In genomic region chr6:116008470-116009229, GRCh38 we compare ENCODE assay signal across 8 cellular contexts. TPM values are rescaled to one million over a fixed set of nuclear protein-coding genes. Genes with fewer than 3 reads are reported as not detected.
DNase-seq lines count a peak whose midpoint lies in the region; ATAC-seq, FAIRE-seq and TF ChIP-seq lines count a peak whose summit lies in the region.

No MANE protein-coding gene starts in this region.

- no peak overlapping the region for H3K27ac Mint-ChIP-seq in activated T-cell treated with anti-CD3 and anti-CD28 coated beads, Interleukin-2, amount 50 U/mL, for 72 hours

- POLR2A ChIA-PET in SK-N-SH (lab: Yijun Ruan, JAX): no interaction called here

- TF ChIP-seq EP300 in SK-N-SH (IDR thresholded peaks at IDR 0.05; ENCODE audit: borderline replicate concordance in 1 of 2, low read depth in 1 of 2, low read length in 1 of 2): no peak

- TF ChIP-seq RAD21 in SK-N-SH (IDR thresholded peaks at IDR 0.05; ENCODE audit: low read length): no peak

- intact Hi-C loops in right cardiac atrium (cut with DNase I): no loop called here

- H3K27me3 ChIP-seq in SK-N-SH (ENCODE audit: insufficient read depth): no peaks in the 10 kb centered on the region
- no peaks in the 10 kb centered on the region for H3K27me3 ChIP-seq in right cardiac atrium (ENCODE audit: control insufficient read depth, insufficient read depth)

- peaks cover 28% of the 10 kb centered on the region for H3K27me3 Mint-ChIP-seq in activated T-cell treated with anti-CD3 and anti-CD28 coated beads, Interleukin-2, amount 50 U/mL, for 72 hours (ENCODE audit: low read depth)

- H3K36me3 ChIP-seq in SK-N-SH (replicated peaks in 1 of 2; ENCODE audit: control insufficient read depth in 1 of 2, insufficient read depth in 2 of 2, low read length in 1 of 2): no peaks in the 10 kb centered on the region

- TF ChIP-seq CTCF in SK-N-SH (IDR thresholded peaks at IDR 0.05): no peak

- H3K9me3 ChIP-seq in SK-N-SH (no peaks in the 10 kb centered on the region), right cardiac atrium (ENCODE audit: control insufficient read depth, low read length) (no peaks in the 10 kb centered on the region)

- 0 out of 2 replicates have a peak overlapping the region, but pooled peaks have one; percentile 1 for H3K4me2 ChIP-seq in SK-N-SH

- H3K79me2 ChIP-seq in SK-N-SH (ENCODE audit: insufficient read depth): no peaks in the 10 kb centered on the region

- CTCF ChIA-PET in SK-N-SH (lab: Yijun Ruan, JAX): interaction anchor here (1.7 to 1.9 kb wide), 2 partner anchors 79 to 103 kb away, joined by 4 to 9 read pairs; no protein-coding TSS in a partner anchor

- DNase-seq in SK-N-SH: no peak
- peak; percentile 16 to 44 (median 41) for DNase-seq in right cardiac atrium
- no peak for DNase-seq in activated CD4-positive, alpha-beta T cell treated with anti-CD3 and anti-CD28 coated beads for 4 hours
- DNase-seq in frontal cortex (ENCODE audit: low spot score in 2 of 2): no peak
- DNase-seq in NCI-H345 (lab: John Stamatoyannopoulos, UW): no peak
- DNase-seq in activated T-cell treated with anti-CD3 and anti-CD28 coated beads, Interleukin-2, amount 50 U/mL, for 72 hours: no peak

- no peaks in the 10 kb centered on the region for H4K20me1 ChIP-seq in SK-N-SH (ENCODE audit: insufficient read depth)

- no peaks in the 10 kb centered on the region for H3K36me3 Mint-ChIP-seq in activated T-cell treated with anti-CD3 and anti-CD28 coated beads, Interleukin-2, amount 50 U/mL, for 72 hours (ENCODE audit: insufficient read depth in 2 of 2)

- no peak for FAIRE-seq in frontal cortex (lab: Jason Lieb, UNC)

- H3K4me3 Mint-ChIP-seq in activated T-cell treated with anti-CD3 and anti-CD28 coated beads, Interleukin-2, amount 50 U/mL, for 72 hours: no peak overlapping the region

- ATAC-seq in GM19328 (IDR thresholded peaks at IDR 0.05; ENCODE audit: unreplicated experiment): peak; percentile 61
- peak; percentile 48 for ATAC-seq in HG03060 (IDR thresholded peaks at IDR 0.05; ENCODE audit: low read depth, unreplicated experiment)
- peak; percentile 88 to 89 for ATAC-seq in right cardiac atrium
- no peak for ATAC-seq in activated T-cell treated with anti-CD3 and anti-CD28 coated beads, Interleukin-2, amount 50 U/mL, for 72 hours (replicated peaks in 1 of 2)

- no peaks in the 10 kb centered on the region for H3F3A ChIP-seq in SK-N-SH (replicated peaks; ENCODE audit: insufficient read depth)

- H3K9me3 Mint-ChIP-seq in activated T-cell treated with anti-CD3 and anti-CD28 coated beads, Interleukin-2, amount 50 U/mL, for 72 hours: no peaks in the 10 kb centered on the region

- no peak overlapping the region for H3K9ac ChIP-seq in SK-N-SH

- H3K9me2 ChIP-seq in SK-N-SH: no peaks in the 10 kb centered on the region

- H3K27ac ChIP-seq in SK-N-SH (ENCODE audit: low read depth in 2 of 2, low read length in 1 of 2) (peak overlapping the region in 1 of 2 experiments; percentile 34; a peak in 1 of 4 replicates), right cardiac atrium (ENCODE audit: low read length) (peak overlapping the region; percentile 85)

- H3K4me1 ChIP-seq in SK-N-SH (ENCODE audit: control insufficient read depth in 1 of 2, insufficient read depth in 2 of 2, low read depth in 1 of 2, low read length in 1 of 2) (peaks cover 2 to 3% of the 10 kb centered on the region in 2 experiments; a peak in 2 of 4 replicates), right cardiac atrium (ENCODE audit: control insufficient read depth, insufficient read depth, low read length) (no peaks in the 10 kb centered on the region)

- peak overlapping the region; percentile 19; the same call in 1 of the 2 replicates for H2AFZ ChIP-seq in SK-N-SH (ENCODE audit: low read depth)

- no peak overlapping the region for H3K4me3 ChIP-seq in SK-N-SH (ENCODE audit: low read depth in 2 of 2, low read length in 1 of 2)
- H3K4me3 ChIP-seq in right cardiac atrium (ENCODE audit: low read length): no peak overlapping the region

- H3K4me1 Mint-ChIP-seq in activated T-cell treated with anti-CD3 and anti-CD28 coated beads, Interleukin-2, amount 50 U/mL, for 72 hours (ENCODE audit: low read depth): peaks cover 15% of the 10 kb centered on the region

- 49% methylated on average over 6 of the region's 6 CpGs for WGBS in SK-N-SH (ENCODE audit: low lambda C conversion rate)
- WGBS in right cardiac atrium: 24% methylated on average over 6 of the region's 6 CpGs

TF ChIP-seq in SK-N-SH, 30 proteins besides CTCF, POLR2A, EP300 and RAD21:
- TF ChIP-seq FOXM1 (IDR thresholded peaks at IDR 0.05; ENCODE audit: low read depth) (no peak), JUND (IDR thresholded peaks at IDR 0.05) (no peak), ZBTB33 (IDR thresholded peaks at IDR 0.05; ENCODE audit: borderline replicate concordance, low read depth) (no peak), RCOR1 (IDR thresholded peaks at IDR 0.05; ENCODE audit: low read length) (no peak), NRF1 (IDR thresholded peaks at IDR 0.05; ENCODE audit: low read depth, low read length) (no peak), GABPA (IDR thresholded peaks at IDR 0.05; ENCODE audit: low read depth) (no peak), YY1 (IDR thresholded peaks at IDR 0.05; ENCODE audit: low read depth) (no peak)

RNA-seq across cellular contexts. Expression of gene FRK, which starts 52.0 kb away (rescaled TPM):
- polyA plus RNA-seq in SK-N-SH (2012; rRNA removed): under 0.01 and 0.02 TPM in 2 replicates
- under 0.01 and 0.01 TPM in 2 replicates for polyA plus RNA-seq in SK-N-SH (2012; cell fraction: cytosol; rRNA removed)
- under 0.01 and 0.01 TPM in 2 replicates for polyA plus RNA-seq in SK-N-SH (2012; cell fraction: nucleus; rRNA removed)
- 1 to 10 TPM; 2.6 to 5.8 (median 4.4) TPM for total RNA-seq in right cardiac atrium
- polyA plus RNA-seq in right cardiac atrium: 1.00 TPM
- total RNA-seq in frontal cortex: 0.41 TPM
- total RNA-seq in activated T-cell treated with anti-CD3 and anti-CD28 coated beads, Interleukin-2, amount 50 U/mL, for 72 hours: under 1 TPM; 0.02 to 0.05 TPM

Comparison
In these comparisons a context has a peak if more than half of its experiments do, and no peak if none do; other contexts are left out.
1. ATAC-seq: peak in GM19328 (single experiment), HG03060 (single experiment) and right cardiac atrium (2 of 2); none in activated T-cell treated with anti-CD3 and anti-CD28 coated beads, Interleukin-2, amount 50 U/mL, for 72 hours (0 of 2).
2. DNase-seq: peak in right cardiac atrium (3 of 3); none in SK-N-SH (single experiment), activated CD4-positive, alpha-beta T cell treated with anti-CD3 and anti-CD28 coated beads for 4 hours (0 of 2), frontal cortex (0 of 2), NCI-H345 (single experiment) and activated T-cell treated with anti-CD3 and anti-CD28 coated beads, Interleukin-2, amount 50 U/mL, for 72 hours (0 of 2).